22 cellular contexts compared by ENCODE assay signal in the genomic region with DNA sequence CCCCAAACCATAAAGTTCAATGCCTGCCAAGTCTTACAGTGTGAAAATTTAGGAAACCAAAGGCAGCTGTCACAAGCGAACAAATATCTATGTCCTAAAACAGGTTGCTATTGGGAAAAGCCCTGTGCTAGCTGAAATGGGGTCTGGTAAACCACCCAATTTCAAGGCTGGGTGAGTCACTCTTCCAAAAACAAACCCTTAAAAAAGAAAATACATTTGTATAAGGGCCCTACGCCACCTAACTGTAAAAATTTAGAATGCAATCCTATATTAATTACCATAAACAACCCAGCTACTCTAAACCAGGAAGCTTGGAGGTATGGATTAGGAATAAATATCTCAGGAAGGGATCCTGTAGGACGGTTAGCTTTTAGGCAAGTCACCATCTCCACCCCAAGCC. TPM values are rescaled to one million over a fixed set of nuclear protein-coding genes. Genes with fewer than 3 reads are reported as not detected.
DNase-seq lines count a peak whose midpoint lies in the region; ATAC-seq, FAIRE-seq and TF ChIP-seq lines count a peak whose summit lies in the region.
"Had no signal": no experiment of that assay in that cellular context is flagged by ENCODE, and none has a peak within 500 bp of the region (broad histone marks: within the 10 kb centered on the region; RNA-seq: fewer than 3 reads in every experiment).

No MANE protein-coding gene starts in this region.

- H3K9ac ChIP-seq in GM12878 (ENCODE audit: control insufficient read depth, insufficient read depth, low read length) (no peak overlapping the region), trophoblast cell (ENCODE audit: low read length) (no peak overlapping the region)

- TF ChIP-seq RAD21 in GM12878 (IDR thresholded peaks at IDR 0.05; ENCODE audit: insufficient read depth, low read depth, low read length) = peak; percentile 19; the same call in 1 of the 2 replicates

- no peaks in the 10 kb centered on the region for H3K36me3 ChIP-seq in GM12878 (ENCODE audit: control insufficient read depth in 2 of 2, insufficient read depth in 2 of 2, low read length in 1 of 2)
- H3K36me3 ChIP-seq in osteoblast (ENCODE audit: insufficient read depth, low read length) = no peaks in the 10 kb centered on the region
- no peaks in the 10 kb centered on the region for H3K36me3 ChIP-seq in trophoblast cell (ENCODE audit: control insufficient read depth in 1 of 2, insufficient read depth in 2 of 2, low read length in 2 of 2)
- H3K36me3 ChIP-seq: heart left ventricle, right lobe of liver had no signal

- SMC1A ChIA-PET in GM12878 (lab: Charles Lee; ENCODE audit: uncharacterized antibody, unreplicated experiment) = interaction anchor here (0.8 to 1.7 kb wide), 3 partner anchors 45 to 223 kb away, joined by 3 to 5 read pairs (median 5); no protein-coding TSS in a partner anchor

- TF ChIP-seq CTCF in HFF-Myc (IDR thresholded peaks at IDR 0.05; ENCODE audit: low read depth, low read length, missing control alignments) = peak; percentile 2
- TF ChIP-seq CTCF in GM12878 (IDR thresholded peaks at IDR 0.05 in 2 of 3, conservative IDR thresholded peaks at IDR 0.05 in 1 of 3; ENCODE audit: control insufficient read depth in 2 of 3, extremely low read depth in 1 of 3, insufficient read depth in 1 of 3, low read depth in 3 of 3, low read length in 3 of 3) = no peak
- TF ChIP-seq CTCF in osteoblast (IDR thresholded peaks at IDR 0.05; ENCODE audit: extremely low read depth, low read depth, low read length) = peak; percentile 33

- no peak for ATAC-seq in GM12878
- ATAC-seq in GM18520 (IDR thresholded peaks at IDR 0.05; ENCODE audit: unreplicated experiment) = no peak
- ATAC-seq: heart left ventricle, right lobe of liver, T-cell, WTC11 had no signal

- H2AK5ac ChIP-seq in trophoblast cell (ENCODE audit: low read length) = no peak overlapping the region

- POLR2A ChIA-PET in GM12878 (lab: Charles Lee) = no interaction called here

- H3K4me1 ChIP-seq in GM12878 (ENCODE audit: control insufficient read depth, insufficient read depth, low read length) = no peaks in the 10 kb centered on the region
- H3K4me1 ChIP-seq in osteoblast (ENCODE audit: insufficient read depth, low read length) = no peaks in the 10 kb centered on the region
- H3K4me1 ChIP-seq in trophoblast cell (ENCODE audit: control insufficient read depth in 1 of 2, insufficient read depth in 2 of 2, low read length in 2 of 2) = no peaks in the 10 kb centered on the region
- H3K4me1 ChIP-seq: right lobe of liver had no signal

- TF ChIP-seq EP300 in GM12878 (IDR thresholded peaks at IDR 0.05; ENCODE audit: borderline replicate concordance in 1 of 2, control insufficient read depth in 1 of 2, low read depth in 2 of 2, low read length in 2 of 2) = no peak

- no peak overlapping the region for H3K4ac ChIP-seq in trophoblast cell (ENCODE audit: low read depth, low read length)

- no TSS peak for BruUV-seq in GM12878 (replicated peaks; lab: Mats Ljungman, UMichigan)

- H3K4me3 ChIP-seq in HFF-Myc (replicated peaks; ENCODE audit: low read depth, low read length) (no peak overlapping the region), GM12878 (no peak overlapping the region), osteoblast (ENCODE audit: insufficient read depth, low read length) (no peak overlapping the region), trophoblast cell (ENCODE audit: low read depth, low read length) (no peak overlapping the region)
- H3K4me3 ChIP-seq: heart left ventricle, right lobe of liver had no signal

- in situ Hi-C loops in GM12878 (cut with MboI) = no loop called here

- no peak overlapping the region for H3K23ac ChIP-seq in trophoblast cell (ENCODE audit: low read length)

- H2BK120ac ChIP-seq in trophoblast cell (ENCODE audit: insufficient read depth, low read length, poor library complexity) = no peak overlapping the region

- no peak overlapping the region for H4K12ac ChIP-seq in trophoblast cell (ENCODE audit: low read depth, low read length)

- intact Hi-C loops in GM12878 (cut with micrococcal nuclease; ENCODE audit: unreplicated experiment) = no loop called here

- no peak overlapping the region for H3K14ac ChIP-seq in trophoblast cell (ENCODE audit: low read length)

- no peak overlapping the region for H3K18ac ChIP-seq in trophoblast cell (ENCODE audit: low read length)

- WGBS in GM12878 (ENCODE audit: insufficient coverage, insufficient replicate concordance, low lambda C conversion rate, missing lambda C conversion rate) = 24% methylated on average over 3 of the region's 3 CpGs
- no CpG with 5 or more reads among the region's 3 CpGs for WGBS in trophoblast cell (ENCODE audit: extremely low coverage, insufficient coverage, insufficient read length)

- H4K20me1 ChIP-seq in GM12878 (ENCODE audit: control insufficient read depth, insufficient read depth) (no peaks in the 10 kb centered on the region), osteoblast (ENCODE audit: insufficient read depth, low read length) (no peaks in the 10 kb centered on the region)

- no peak for TF ChIP-seq POLR2A in GM12878 (IDR thresholded peaks at IDR 0.05; ENCODE audit: low read depth, low read length)

- H2BK5ac ChIP-seq in trophoblast cell (ENCODE audit: low read depth, low read length, poor library complexity) = no peak overlapping the region

- H2BK12ac ChIP-seq in trophoblast cell (ENCODE audit: low read length) = no peak overlapping the region

- no peaks in the 10 kb centered on the region for H3K9me3 ChIP-seq in GM12878 (replicated peaks; ENCODE audit: control insufficient read depth, insufficient read depth, low read length)
- H3K9me3 ChIP-seq in osteoblast (ENCODE audit: low read depth, low read length) = no peaks in the 10 kb centered on the region
- no peaks in the 10 kb centered on the region for H3K9me3 ChIP-seq in trophoblast cell (ENCODE audit: insufficient read depth, low read depth, low read length)

- H4K91ac ChIP-seq in trophoblast cell (ENCODE audit: low read depth, low read length) = no peak overlapping the region

- H3K27me3 ChIP-seq in GM12878 (replicated peaks in 1 of 2; ENCODE audit: control insufficient read depth in 2 of 2, insufficient read depth in 2 of 2, low read length in 1 of 2) (no peaks in the 10 kb centered on the region; a peak in 2 of 4 replicates), osteoblast (ENCODE audit: insufficient read depth, low read length) (peaks cover 4% of the 10 kb centered on the region), trophoblast cell (ENCODE audit: insufficient read depth, low read length) (no peaks in the 10 kb centered on the region)
- H3K27me3 ChIP-seq: heart left ventricle, right lobe of liver had no signal

- H3K4me2 ChIP-seq in GM12878 (ENCODE audit: control insufficient read depth, insufficient read depth) (no peak overlapping the region), osteoblast (ENCODE audit: insufficient read depth, low read length) (no peak overlapping the region), trophoblast cell (ENCODE audit: low read length) (no peak overlapping the region)

- H3K79me2 ChIP-seq in GM12878 (ENCODE audit: control insufficient read depth, insufficient read depth, low read length) = no peaks in the 10 kb centered on the region
- H3K79me2 ChIP-seq in osteoblast (ENCODE audit: insufficient read depth, low read length) = no peaks in the 10 kb centered on the region
- no peaks in the 10 kb centered on the region for H3K79me2 ChIP-seq in trophoblast cell (ENCODE audit: control insufficient read depth, insufficient read depth, low read length, poor library complexity)

- FAIRE-seq in GM12878 (lab: Jason Lieb, UNC) = no peak
- FAIRE-seq: colon had no signal

- no peak overlapping the region for H3K27ac ChIP-seq in GM12878 (ENCODE audit: control insufficient read depth, insufficient read depth)
- no peak overlapping the region for H3K27ac ChIP-seq in osteoblast (ENCODE audit: low read depth, low read length)
- H3K27ac ChIP-seq in trophoblast cell (ENCODE audit: low read depth, low read length) = no peak overlapping the region
- H3K27ac ChIP-seq: epithelial cell of prostate, heart left ventricle, right lobe of liver had no signal

- RAD21 ChIA-PET in GM12878 (lab: Charles Lee; ENCODE audit: unreplicated experiment) = interaction anchor here (0.6 to 1.1 kb wide), 2 partner anchors 150 to 223 kb away, joined by 3 to 4 read pairs; no protein-coding TSS in a partner anchor

- H3K79me1 ChIP-seq in trophoblast cell (ENCODE audit: low read length) = no peaks in the 10 kb centered on the region

- no peak overlapping the region for H2AFZ ChIP-seq in GM12878 (ENCODE audit: control insufficient read depth, low read depth, low read length)
- H2AFZ ChIP-seq in osteoblast (ENCODE audit: low read length) = no peak overlapping the region
- H2AFZ ChIP-seq in trophoblast cell (ENCODE audit: insufficient read depth, low read length, poor library complexity) = no peak overlapping the region

- CTCF ChIA-PET in GM12878 (lab: Yijun Ruan, JAX) = interaction anchor here (0.9 to 1.4 kb wide), 2 partner anchors 208 to 223 kb away, joined by 4 to 9 read pairs; no protein-coding TSS in a partner anchor

- no peak overlapping the region for H4K8ac ChIP-seq in trophoblast cell (ENCODE audit: low read depth, low read length)

- DNase-seq in HFF-Myc (ENCODE audit: extremely low read depth, low read depth) (no peak), NCI-H1694 (lab: John Stamatoyannopoulos, UW) (peak; percentile 68), GM12878 (ENCODE audit: low read depth, low spot score) (no peak), osteoblast (ENCODE audit: insufficient read length, low spot score, missing footprints) (no peak), glomerular visceral epithelial cell (ENCODE audit: extremely low spot score) (no peak), trophoblast cell (no peak)
- DNase-seq: activated effector memory CD4-positive, alpha-beta T cell treated with anti-CD3 and anti-CD28 coated beads, Interleukin-2, amount 50 U/mL, for 16 hours; amygdala; C1 segment of cervical spinal cord; DND-41; heart left ventricle; NCI-H1417; NCI-H510A treated with DMSO at 0.1 percent for 48 hours; right lobe of liver; stimulated activated CD4-positive, alpha-beta T cell treated with anti-CD3 and anti-CD28 coated beads, Interleukin-2, amount 100 ng/mL, for 24 hours; T-cell had no signal

RNA-seq across cellular contexts. Expression of gene PRMT8, which starts 32.1 kb away (rescaled TPM):
- total RNA-seq in GM12878 (2013; cell fraction: nucleolus; rRNA removed) = not detected in 2 replicates
- total RNA-seq in GM12878 (2014; rRNA removed) (not detected in 2 replicates), GM12878 (2014; rRNA removed; fragmentation: Illumina TruSeq; extraction: Trizol) (not detected in 2 replicates), GM12878 (2021) (not detected in 2 replicates), osteoblast (under 0.01 TPM in 1 of 2 replicates, not detected in the other)
- polyA plus RNA-seq in GM12878 (2011; ENCODE audit: low read depth) = not detected
- polyA plus RNA-seq in GM12878 (2011; rRNA removed) (not detected in 2 replicates), GM12878 (2014; fragmentation: Illumina TruSeq; extraction: Trizol) (not detected in 2 replicates), GM12878 (2014; fragmentation: Nextera tagmentation; extraction: Ambion mirVana) (not detected), GM12878 (2014; rRNA removed) (not detected in 2 replicates), GM12878 (2016; fragmentation: Nextera tagmentation; extraction: Ambion mirVana) (not detected)
- polyA plus RNA-seq in GM12878 (2011; cell fraction: cytosol; rRNA removed) = not detected in 2 replicates
- polyA plus RNA-seq in GM12878 (2011; cell fraction: nucleus; rRNA removed) = not detected in 2 replicates
- not detected in 2 replicates for polyA plus RNA-seq in GM12878 (2012)
- 0.15 TPM in 1 of 2 replicates, not detected in the other for polyA minus RNA-seq in GM12878 (2011; rRNA and poly(A)+ RNA removed)
- not detected in 2 replicates for polyA minus RNA-seq in GM12878 (2011; cell fraction: cytosol; rRNA and poly(A)+ RNA removed)
- polyA minus RNA-seq in GM12878 (2011; cell fraction: nucleus; rRNA and poly(A)+ RNA removed) = not detected in 2 replicates
- polyA plus RNA-seq in trophoblast cell (2013) = 0.01 TPM in 1 of 2 replicates, not detected in the other
- total RNA-seq: heart left ventricle, kidney epithelial cell, mesothelial cell of epicardium, right lobe of liver, T-cell had no signal
- polyA plus RNA-seq: heart left ventricle had no signal

Comparison
In these comparisons a context has a peak if more than half of its experiments do, and no peak if none do; other contexts are left out.
1. CTCF ChIP-seq: peak in HFF-Myc (single experiment) and osteoblast (single experiment); none in GM12878 (0 of 3).